17 cellular contexts compared by ENCODE assay signal in genomic region chr1:12144969-12145368, GRCh38. TPM values are rescaled to one million over a fixed set of nuclear protein-coding genes. Genes with fewer than 3 reads are reported as not detected.
DNase-seq lines count a peak whose midpoint lies in the region; ATAC-seq and TF ChIP-seq lines count a peak whose summit lies in the region.
"Had no signal": no experiment of that assay in that cellular context is flagged by ENCODE, and none has a peak within 500 bp of the region (broad histone marks: within the 10 kb centered on the region; RNA-seq: fewer than 3 reads in every experiment).

No MANE protein-coding gene starts in this region.

- peak overlapping the region; percentile 100 for H3K27ac ChIP-seq in neutrophil
- H3K27ac ChIP-seq: 22Rv1 had no signal

- H3K27ac Mint-ChIP-seq in T-helper 1 cell treated with Interleukin-12 subunit alpha and Interleukin-12 subunit beta and Interleukin-4 antibody, amounts not matched to agents 30 μg/mL and 1 μg/mL, for 36 hours, result peak overlapping the region; percentile 73
- H3K27ac Mint-ChIP-seq in Caco-2 (ENCODE audit: unreplicated experiment), result peak overlapping the region; percentile 55
- no peak overlapping the region for H3K27ac Mint-ChIP-seq in activated T-helper 17 cell treated with anti-CD3 and anti-CD28 coated beads, Interleukin-2, amount 50 U/mL, for 72 hours

- H3K36me3 Mint-ChIP-seq in T-helper 1 cell treated with Interleukin-12 subunit alpha and Interleukin-12 subunit beta and Interleukin-4 antibody, amounts not matched to agents 30 μg/mL and 1 μg/mL, for 36 hours (ENCODE audit: low read depth), result peaks cover 19% of the 10 kb centered on the region
- no peaks in the 10 kb centered on the region for H3K36me3 Mint-ChIP-seq in Caco-2 (ENCODE audit: insufficient read depth, unreplicated experiment)
- peaks cover 16% of the 10 kb centered on the region for H3K36me3 Mint-ChIP-seq in activated T-helper 17 cell treated with anti-CD3 and anti-CD28 coated beads, Interleukin-2, amount 50 U/mL, for 72 hours (ENCODE audit: low read depth)
- H3K36me3 Mint-ChIP-seq: CD8-positive, alpha-beta memory T cell had no signal

- CTCF ChIA-PET in Caco-2 (lab: Charles Lee), result no interaction called here

- H3K4me3 Mint-ChIP-seq in T-helper 1 cell treated with Interleukin-12 subunit alpha and Interleukin-12 subunit beta and Interleukin-4 antibody, amounts not matched to agents 30 μg/mL and 1 μg/mL, for 36 hours, result peak overlapping the region; percentile 7
- H3K4me3 Mint-ChIP-seq in Caco-2 (ENCODE audit: unreplicated experiment), result no peak overlapping the region
- peak overlapping the region; percentile 25 for H3K4me3 Mint-ChIP-seq in activated T-helper 17 cell treated with anti-CD3 and anti-CD28 coated beads, Interleukin-2, amount 50 U/mL, for 72 hours
- H3K4me3 Mint-ChIP-seq: CD8-positive, alpha-beta memory T cell; central memory CD8-positive, alpha-beta T cell had no signal

- ATAC-seq in activated T-helper 17 cell treated with anti-CD3 and anti-CD28 coated beads, Interleukin-2, amount 50 U/mL, for 72 hours (replicated peaks), result no peak

- intact Hi-C loops in Caco-2 (cut with micrococcal nuclease; ENCODE audit: unreplicated experiment), result no loop called here

- H3K27me3 ChIP-seq in Caco-2 (replicated peaks; ENCODE audit: control insufficient read depth, insufficient read depth, low read length), result no peaks in the 10 kb centered on the region
- H3K27me3 ChIP-seq in neutrophil, result no peaks in the 10 kb centered on the region
- H3K27me3 ChIP-seq: SJCRH30 had no signal

- H3K4me3 ChIP-seq in Caco-2 (ENCODE audit: low read depth, low read length) (no peak overlapping the region), neutrophil (ENCODE audit: low read depth in 1 of 2, low read length in 1 of 2) (peak overlapping the region in 1 of 2 experiments; percentile 40)
- H3K4me3 ChIP-seq: SJCRH30 had no signal

- peaks cover 7% of the 10 kb centered on the region for H3K9me3 Mint-ChIP-seq in T-helper 1 cell treated with Interleukin-12 subunit alpha and Interleukin-12 subunit beta and Interleukin-4 antibody, amounts not matched to agents 30 μg/mL and 1 μg/mL, for 36 hours
- no peaks in the 10 kb centered on the region for H3K9me3 Mint-ChIP-seq in Caco-2 (ENCODE audit: unreplicated experiment)
- H3K9me3 Mint-ChIP-seq in activated T-helper 17 cell treated with anti-CD3 and anti-CD28 coated beads, Interleukin-2, amount 50 U/mL, for 72 hours, result peaks cover 3% of the 10 kb centered on the region
- H3K9me3 Mint-ChIP-seq: CD8-positive, alpha-beta memory T cell; central memory CD8-positive, alpha-beta T cell had no signal

- H3K27me3 Mint-ChIP-seq in T-helper 1 cell treated with Interleukin-12 subunit alpha and Interleukin-12 subunit beta and Interleukin-4 antibody, amounts not matched to agents 30 μg/mL and 1 μg/mL, for 36 hours (ENCODE audit: low read depth), result no peaks in the 10 kb centered on the region
- H3K27me3 Mint-ChIP-seq in Caco-2 (ENCODE audit: insufficient read depth, unreplicated experiment), result no peaks in the 10 kb centered on the region
- no peaks in the 10 kb centered on the region for H3K27me3 Mint-ChIP-seq in activated T-helper 17 cell treated with anti-CD3 and anti-CD28 coated beads, Interleukin-2, amount 50 U/mL, for 72 hours
- H3K27me3 Mint-ChIP-seq: CD8-positive, alpha-beta memory T cell; central memory CD8-positive, alpha-beta T cell had no signal

- no peak for TF ChIP-seq CTCF in Caco-2 (IDR thresholded peaks at IDR 0.05; ENCODE audit: insufficient read depth in 1 of 2, low read depth in 1 of 2, low read length in 1 of 2, severe bottlenecking in 1 of 2, unreplicated experiment in 1 of 2)
- no peak for TF ChIP-seq CTCF in neutrophil (IDR thresholded peaks at IDR 0.05)

- DNase-seq in T-helper 1 cell, result no peak
- no peak for DNase-seq in Caco-2
- DNase-seq in HPDE6-E6E7 (ENCODE audit: extremely low spot score), result no peak
- DNase-seq in NCI-H1048 (lab: John Stamatoyannopoulos, UW), result no peak
- DNase-seq in NCI-H1417 (lab: John Stamatoyannopoulos, UW), result no peak
- DNase-seq: CD8-positive, alpha-beta memory T cell; foreskin fibroblast; NCI-H187; NCI-H446 treated with DMSO at 0.1 percent for 48 hours; occipital lobe; SJCRH30; stimulated activated naive CD4-positive, alpha-beta T cell had no signal

- H3K9me3 ChIP-seq in Caco-2, result 0 out of 2 replicates have a peak, but pooled peaks cover 5% of the 10 kb centered on the region
- H3K9me3 ChIP-seq in neutrophil, result no peaks in the 10 kb centered on the region
- H3K9me3 ChIP-seq: SJCRH30 had no signal

- H3K4me1 ChIP-seq in Caco-2, result peaks cover 60% of the 10 kb centered on the region
- peaks cover 100% of the 10 kb centered on the region in 2 experiments for H3K4me1 ChIP-seq in neutrophil (ENCODE audit: control insufficient read depth in 1 of 2, insufficient read depth in 1 of 2, low read depth in 1 of 2, low read length in 1 of 2)

- no TSS peak for BruUV-seq in Caco-2 (replicated peaks; lab: Mats Ljungman, UMichigan)

- H3K4me1 Mint-ChIP-seq in T-helper 1 cell treated with Interleukin-12 subunit alpha and Interleukin-12 subunit beta and Interleukin-4 antibody, amounts not matched to agents 30 μg/mL and 1 μg/mL, for 36 hours (ENCODE audit: low read depth), result peaks cover 63% of the 10 kb centered on the region
- peaks cover 22% of the 10 kb centered on the region for H3K4me1 Mint-ChIP-seq in Caco-2 (ENCODE audit: low read depth, unreplicated experiment)
- H3K4me1 Mint-ChIP-seq in activated T-helper 17 cell treated with anti-CD3 and anti-CD28 coated beads, Interleukin-2, amount 50 U/mL, for 72 hours, result peaks cover 34% of the 10 kb centered on the region

- POLR2A ChIA-PET in Caco-2 (lab: Charles Lee), result no interaction called here

- H3K36me3 ChIP-seq in Caco-2 (ENCODE audit: control insufficient read depth, insufficient read depth, low read length) (no peaks in the 10 kb centered on the region; the same call in 1 of the 2 replicates), neutrophil (no peaks in the 10 kb centered on the region)
- H3K36me3 ChIP-seq: SJCRH30 had no signal

RNA-seq across cellular contexts. Expression of gene TNFRSF1B, which starts 21.8 kb away (rescaled TPM):
- 2.6 and 3.5 TPM in 2 replicates for total RNA-seq in Caco-2 (2022)
- total RNA-seq in activated T-helper 17 cell treated with anti-CD3 and anti-CD28 coated beads, Interleukin-2, amount 50 U/mL, for 72 hours, result 100 to 1,000 TPM; 291 to 379 TPM

Comparison
In these comparisons a context has a peak if more than half of its experiments do, and no peak if none do; other contexts are left out.
1. RNA of gene TNFRSF1B, which starts 21.8 kb away (total RNA-seq): 291 to 379 TPM in activated T-helper 17 cell treated with anti-CD3 and anti-CD28 coated beads, Interleukin-2, amount 50 U/mL, for 72 hours; 2.6 to 3.5 TPM in Caco-2; every median in the first group is over 10 times any median in the second.